17 cellular contexts compared by ENCODE assay signal in genomic region chr1:10146391-10146790, GRCh38.
"Had no signal": no experiment of that assay in that cellular context is flagged by ENCODE, and none has a peak within 500 bp of the region (broad histone marks: within the 10 kb centered on the region; RNA-seq: fewer than 3 reads in every experiment).

No MANE protein-coding gene starts in this region.

- H3K4me1 ChIP-seq: esophagus squamous epithelium, spleen, testis, tibial nerve had no signal

- DNase-seq: esophagus squamous epithelium; foreskin fibroblast; immature natural killer cell; kidney; left cardiac atrium; left ventricle myocardium superior; naive thymus-derived CD4-positive, alpha-beta T cell; posterior cingulate gyrus; spleen; stimulated activated CD4-positive, alpha-beta T cell treated with anti-CD3 and anti-CD28 coated beads, Interleukin-2, amount 100 ng/mL, for 24 hours; stimulated activated CD4-positive, alpha-beta T cell treated with anti-CD3 and anti-CD28 coated beads, Interleukin-4, amount 100 ng/mL, for 4 hours; stimulated activated naive B cell treated with anti-CD40 and anti-IgM and Interleukin-4, amounts not matched to agents 10 μg/mL and 1 μg/mL and 100 μg/mL, for 72 hours; stimulated activated naive CD8-positive, alpha-beta T cell treated with anti-CD3 and anti-CD28 coated beads, Interleukin-15, amount 100 ng/mL, for 72 hours; testis had no signal

- H3K27me3 ChIP-seq: esophagus squamous epithelium, gastroesophageal sphincter, spleen, testis, tibial nerve had no signal

- H3K4me3 ChIP-seq: esophagus squamous epithelium, gastroesophageal sphincter, spleen, testis, tibial nerve had no signal

- H3K27ac ChIP-seq: esophagus squamous epithelium, gastroesophageal sphincter, testis, tibial nerve had no signal

- ATAC-seq: gastroesophageal sphincter; left cardiac atrium; left ventricle myocardium superior; naive thymus-derived CD4-positive, alpha-beta T cell; sciatic nerve; stimulated activated naive B cell treated with anti-CD40 and anti-IgM and Interleukin-4, amounts not matched to agents 10 μg/mL and 1 μg/mL and 100 μg/mL, for 72 hours; stimulated activated naive CD8-positive, alpha-beta T cell treated with anti-CD3 and anti-CD28 coated beads, Interleukin-15, amount 100 ng/mL, for 72 hours had no signal
